ENCODE assay signal across 8 cellular contexts in genomic region chr17:38604479-38605229, GRCh38. TPM values are rescaled to one million over a fixed set of nuclear protein-coding genes. Genes with fewer than 3 reads are reported as not detected.
DNase-seq lines count a peak whose midpoint lies in the region; ATAC-seq and TF ChIP-seq lines count a peak whose summit lies in the region.

No MANE protein-coding gene starts in this region.

- peaks cover 6% of the 10 kb centered on the region for H3K4me1 ChIP-seq in parathyroid adenoma
- peaks cover 7 to 21% of the 10 kb centered on the region in 2 donors for H3K4me1 ChIP-seq in thyroid gland

- in situ Hi-C loops in brain microvascular endothelial cell (cut with HindIII; ENCODE audit: low pct_ligation_motif_present, low sequenced_read_pairs): no loop called here

- H3K79me2 ChIP-seq in parathyroid adenoma: no peaks in the 10 kb centered on the region

- TF ChIP-seq POLR2A in thyroid gland (IDR thresholded peaks at IDR 0.05): no peak

- H3K9ac ChIP-seq in parathyroid adenoma: no peak overlapping the region

- H3K27me3 ChIP-seq in brain microvascular endothelial cell (replicated peaks) (peaks cover 62% of the 10 kb centered on the region), parathyroid adenoma (ENCODE audit: control insufficient read depth, insufficient read depth, low read length) (no peaks in the 10 kb centered on the region), thyroid gland (no peaks in the 10 kb centered on the region)

- no peak for ATAC-seq in HG02970 (IDR thresholded peaks at IDR 0.05; ENCODE audit: low FRiP score, unreplicated experiment)
- no peak for ATAC-seq in GM18520 (IDR thresholded peaks at IDR 0.05; ENCODE audit: unreplicated experiment)

- H3K36me3 ChIP-seq in brain microvascular endothelial cell (replicated peaks) (no peaks in the 10 kb centered on the region), parathyroid adenoma (ENCODE audit: control insufficient read depth, insufficient read depth, low read length) (no peaks in the 10 kb centered on the region), thyroid gland (no peaks in the 10 kb centered on the region)

- H3K9me3 ChIP-seq in parathyroid adenoma (ENCODE audit: control insufficient read depth, low read length) (no peaks in the 10 kb centered on the region), thyroid gland (no peaks in the 10 kb centered on the region)

- intact Hi-C loops in thyroid gland (cut with DNase I): loop anchor here (5.0 to 10.0 kb wide), 2 partner anchors 42 to 130 kb away; partner anchors contain the start of gene CISD3

- TF ChIP-seq CTCF in GM12873 (IDR thresholded peaks at IDR 0.05; ENCODE audit: insufficient read depth, low read depth, low read length, missing control alignments) (peak; percentile 30), brain microvascular endothelial cell (IDR thresholded peaks at IDR 0.05; ENCODE audit: low read depth, low read length, missing control alignments) (peak; percentile 4), parathyroid adenoma (IDR thresholded peaks at IDR 0.05) (no peak), thyroid gland (IDR thresholded peaks at IDR 0.05) (no peak)

- WGBS in thyroid gland, 2 donors: 30 to 59% methylated on average over 21 to 30 of the region's 35 CpGs

- peak overlapping the region; percentile 50 for H3K4me2 ChIP-seq in parathyroid adenoma (ENCODE audit: low read length)

- H2AFZ ChIP-seq in parathyroid adenoma: no peak overlapping the region

- H3K27ac ChIP-seq in brain microvascular endothelial cell (no peak overlapping the region), parathyroid adenoma (no peak overlapping the region), thyroid gland (no peak overlapping the region)

- peak; percentile 47 for DNase-seq in NCI-H2227 treated with DMSO at 0.1 percent for 48 hours (lab: John Stamatoyannopoulos, UW)
- no peak for DNase-seq in brain microvascular endothelial cell
- no peak for DNase-seq in thyroid gland
- DNase-seq in kidney tubule cell (ENCODE audit: low spot score): no peak

- H3K4me3 ChIP-seq in brain microvascular endothelial cell (ENCODE audit: low read depth, low read length) (no peak overlapping the region), parathyroid adenoma (ENCODE audit: low read depth, low read length) (no peak overlapping the region), thyroid gland (replicated peaks in 1 of 3) (no peak overlapping the region)

RNA-seq across cellular contexts. Expression of gene SRCIN1, which starts 1.1 kb away (rescaled TPM):
- total RNA-seq in thyroid gland: under 1 TPM; 0.54 to 0.89 (median 0.69) TPM

Comparison
In these comparisons a context has a peak if more than half of its experiments do, and no peak if none do; other contexts are left out.
1. CTCF ChIP-seq: peak in GM12873 (single experiment) and brain microvascular endothelial cell (single experiment); none in parathyroid adenoma (single experiment) and thyroid gland (0 of 6).